8 cellular contexts compared by ENCODE assay signal in genomic region chr15:93030430-93031102, GRCh38. TPM values are rescaled to one million over a fixed set of nuclear protein-coding genes. Genes with fewer than 3 reads are reported as not detected.
DNase-seq lines count a peak whose midpoint lies in the region; ATAC-seq lines count a peak whose summit lies in the region.

No MANE protein-coding gene starts in this region.

- peak; percentile 85 for ATAC-seq in GM18909 (IDR thresholded peaks at IDR 0.05; ENCODE audit: poor library complexity, unreplicated experiment)
- ATAC-seq in HG03108 (IDR thresholded peaks at IDR 0.05; ENCODE audit: unreplicated experiment) = peak; percentile 74

- DNase-seq in C1 segment of cervical spinal cord (lab: John Stamatoyannopoulos, UW) (peak in 12 of 14 donors; percentile 32 to 78 (median 62)), NCI-H526 treated with DMSO at 0.1 percent for 48 hours (lab: John Stamatoyannopoulos, UW) (peak; percentile 27), epidermal melanocyte (ENCODE audit: insufficient read length, low spot score) (peak; percentile 77), mucosa of gallbladder (ENCODE audit: low spot score) (peak; percentile 71)
- DNase-seq in activated CD8-positive, alpha-beta memory T cell treated with anti-CD3 and anti-CD28 coated beads, Interleukin-2, amount 50 U/mL, for 1 hour (ENCODE audit: extremely low read depth) = peak; percentile 28
- peak; percentile 78 for DNase-seq in stimulated activated CD8-positive, alpha-beta memory T cell treated with anti-CD3 and anti-CD28 coated beads, Interleukin-4, amount 100 ng/mL, for 48 hours

RNA-seq across cellular contexts. Expression of gene RGMA, which starts 58.4 kb away (rescaled TPM):
- total RNA-seq in mucosa of gallbladder = 17.5 TPM

Comparison
In these comparisons a context has a peak if more than half of its experiments do, and no peak if none do; other contexts are left out.
1. Peak in every context shown above with its lines: DNase-seq and ATAC-seq.
2. DNase-seq: peak in every context shown above with its lines; median percentile 78 in stimulated activated CD8-positive, alpha-beta memory T cell treated with anti-CD3 and anti-CD28 coated beads, Interleukin-4, amount 100 ng/mL, for 48 hours; 77 in epidermal melanocyte; 71 in mucosa of gallbladder; 62 in C1 segment of cervical spinal cord; 28 in activated CD8-positive, alpha-beta memory T cell treated with anti-CD3 and anti-CD28 coated beads, Interleukin-2, amount 50 U/mL, for 1 hour; 27 in NCI-H526 treated with DMSO at 0.1 percent for 48 hours.